2 cellular contexts compared by ENCODE assay signal in genomic region chr1:209586341-209586740, GRCh38.
TF ChIP-seq lines count a peak whose summit lies in the region.

No MANE protein-coding gene starts in this region.

TF ChIP-seq in GM23338, 12 proteins besides CTCF, POLR2A, EP300 and RAD21 (continued from another document):
- TF ChIP-seq, protein P1, sequence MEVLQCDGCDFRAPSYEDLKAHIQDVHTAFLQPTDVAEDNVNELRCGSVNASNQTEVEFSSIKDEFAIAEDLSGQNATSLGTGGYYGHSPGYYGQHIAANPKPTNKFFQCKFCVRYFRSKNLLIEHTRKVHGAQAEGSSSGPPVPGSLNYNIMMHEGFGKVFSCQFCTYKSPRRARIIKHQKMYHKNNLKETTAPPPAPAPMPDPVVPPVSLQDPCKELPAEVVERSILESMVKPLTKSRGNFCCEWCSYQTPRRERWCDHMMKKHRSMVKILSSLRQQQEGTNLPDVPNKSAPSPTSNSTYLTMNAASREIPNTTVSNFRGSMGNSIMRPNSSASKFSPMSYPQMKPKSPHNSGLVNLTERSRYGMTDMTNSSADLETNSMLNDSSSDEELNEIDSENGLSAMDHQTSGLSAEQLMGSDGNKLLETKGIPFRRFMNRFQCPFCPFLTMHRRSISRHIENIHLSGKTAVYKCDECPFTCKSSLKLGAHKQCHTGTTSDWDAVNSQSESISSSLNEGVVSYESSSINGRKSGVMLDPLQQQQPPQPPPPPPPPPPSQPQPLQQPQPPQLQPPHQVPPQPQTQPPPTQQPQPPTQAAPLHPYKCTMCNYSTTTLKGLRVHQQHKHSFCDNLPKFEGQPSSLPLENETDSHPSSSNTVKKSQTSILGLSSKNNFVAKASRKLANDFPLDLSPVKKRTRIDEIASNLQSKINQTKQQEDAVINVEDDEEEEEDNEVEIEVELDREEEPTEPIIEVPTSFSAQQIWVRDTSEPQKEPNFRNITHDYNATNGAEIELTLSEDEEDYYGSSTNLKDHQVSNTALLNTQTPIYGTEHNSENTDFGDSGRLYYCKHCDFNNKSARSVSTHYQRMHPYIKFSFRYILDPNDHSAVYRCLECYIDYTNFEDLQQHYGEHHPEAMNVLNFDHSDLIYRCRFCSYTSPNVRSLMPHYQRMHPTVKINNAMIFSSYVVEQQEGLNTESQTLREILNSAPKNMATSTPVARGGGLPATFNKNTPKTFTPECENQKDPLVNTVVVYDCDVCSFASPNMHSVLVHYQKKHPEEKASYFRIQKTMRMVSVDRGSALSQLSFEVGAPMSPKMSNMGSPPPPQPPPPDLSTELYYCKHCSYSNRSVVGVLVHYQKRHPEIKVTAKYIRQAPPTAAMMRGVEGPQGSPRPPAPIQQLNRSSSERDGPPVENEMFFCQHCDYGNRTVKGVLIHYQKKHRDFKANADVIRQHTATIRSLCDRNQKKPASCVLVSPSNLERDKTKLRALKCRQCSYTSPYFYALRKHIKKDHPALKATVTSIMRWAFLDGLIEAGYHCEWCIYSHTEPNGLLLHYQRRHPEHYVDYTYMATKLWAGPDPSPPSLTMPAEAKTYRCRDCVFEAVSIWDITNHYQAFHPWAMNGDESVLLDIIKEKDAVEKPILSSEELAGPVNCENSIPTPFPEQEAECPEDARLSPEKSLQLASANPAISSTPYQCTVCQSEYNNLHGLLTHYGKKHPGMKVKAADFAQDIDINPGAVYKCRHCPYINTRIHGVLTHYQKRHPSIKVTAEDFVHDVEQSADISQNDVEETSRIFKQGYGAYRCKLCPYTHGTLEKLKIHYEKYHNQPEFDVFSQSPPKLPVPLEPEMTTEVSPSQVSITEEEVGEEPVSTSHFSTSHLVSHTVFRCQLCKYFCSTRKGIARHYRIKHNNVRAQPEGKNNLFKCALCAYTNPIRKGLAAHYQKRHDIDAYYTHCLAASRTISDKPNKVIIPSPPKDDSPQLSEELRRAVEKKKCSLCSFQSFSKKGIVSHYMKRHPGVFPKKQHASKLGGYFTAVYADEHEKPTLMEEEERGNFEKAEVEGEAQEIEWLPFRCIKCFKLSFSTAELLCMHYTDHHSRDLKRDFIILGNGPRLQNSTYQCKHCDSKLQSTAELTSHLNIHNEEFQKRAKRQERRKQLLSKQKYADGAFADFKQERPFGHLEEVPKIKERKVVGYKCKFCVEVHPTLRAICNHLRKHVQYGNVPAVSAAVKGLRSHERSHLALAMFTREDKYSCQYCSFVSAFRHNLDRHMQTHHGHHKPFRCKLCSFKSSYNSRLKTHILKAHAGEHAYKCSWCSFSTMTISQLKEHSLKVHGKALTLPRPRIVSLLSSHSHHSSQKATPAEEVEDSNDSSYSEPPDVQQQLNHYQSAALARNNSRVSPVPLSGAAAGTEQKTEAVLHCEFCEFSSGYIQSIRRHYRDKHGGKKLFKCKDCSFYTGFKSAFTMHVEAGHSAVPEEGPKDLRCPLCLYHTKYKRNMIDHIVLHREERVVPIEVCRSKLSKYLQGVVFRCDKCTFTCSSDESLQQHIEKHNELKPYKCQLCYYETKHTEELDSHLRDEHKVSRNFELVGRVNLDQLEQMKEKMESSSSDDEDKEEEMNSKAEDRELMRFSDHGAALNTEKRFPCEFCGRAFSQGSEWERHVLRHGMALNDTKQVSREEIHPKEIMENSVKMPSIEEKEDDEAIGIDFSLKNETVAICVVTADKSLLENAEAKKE (CRISPR knock-in tag; IDR thresholded peaks at IDR 0.05): no peak
- TF ChIP-seq EZH2 (IDR thresholded peaks at IDR 0.05; ENCODE audit: low read depth, unreplicated experiment) (no peak), CREB1 (CRISPR knock-in tag; IDR thresholded peaks at IDR 0.05; ENCODE audit: low read depth) (no peak), EZH2phosphoT487 (IDR thresholded peaks at IDR 0.05; ENCODE audit: unreplicated experiment) (no peak), JUNB (IDR thresholded peaks at IDR 0.05; ENCODE audit: unreplicated experiment) (no peak), ZNF114 (CRISPR knock-in tag; IDR thresholded peaks at IDR 0.05) (no peak), NANOG (IDR thresholded peaks at IDR 0.05; ENCODE audit: borderline replicate concordance) (no peak), POLR2AphosphoS5 (IDR thresholded peaks at IDR 0.05; ENCODE audit: low read depth) (no peak), STAT1 (IDR thresholded peaks at IDR 0.05; ENCODE audit: unreplicated experiment) (no peak)
- TF ChIP-seq, protein P2, sequence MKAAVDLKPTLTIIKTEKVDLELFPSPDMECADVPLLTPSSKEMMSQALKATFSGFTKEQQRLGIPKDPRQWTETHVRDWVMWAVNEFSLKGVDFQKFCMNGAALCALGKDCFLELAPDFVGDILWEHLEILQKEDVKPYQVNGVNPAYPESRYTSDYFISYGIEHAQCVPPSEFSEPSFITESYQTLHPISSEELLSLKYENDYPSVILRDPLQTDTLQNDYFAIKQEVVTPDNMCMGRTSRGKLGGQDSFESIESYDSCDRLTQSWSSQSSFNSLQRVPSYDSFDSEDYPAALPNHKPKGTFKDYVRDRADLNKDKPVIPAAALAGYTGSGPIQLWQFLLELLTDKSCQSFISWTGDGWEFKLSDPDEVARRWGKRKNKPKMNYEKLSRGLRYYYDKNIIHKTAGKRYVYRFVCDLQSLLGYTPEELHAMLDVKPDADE (IDR thresholded peaks at IDR 0.05): no peak
- TF ChIP-seq, protein P3, sequence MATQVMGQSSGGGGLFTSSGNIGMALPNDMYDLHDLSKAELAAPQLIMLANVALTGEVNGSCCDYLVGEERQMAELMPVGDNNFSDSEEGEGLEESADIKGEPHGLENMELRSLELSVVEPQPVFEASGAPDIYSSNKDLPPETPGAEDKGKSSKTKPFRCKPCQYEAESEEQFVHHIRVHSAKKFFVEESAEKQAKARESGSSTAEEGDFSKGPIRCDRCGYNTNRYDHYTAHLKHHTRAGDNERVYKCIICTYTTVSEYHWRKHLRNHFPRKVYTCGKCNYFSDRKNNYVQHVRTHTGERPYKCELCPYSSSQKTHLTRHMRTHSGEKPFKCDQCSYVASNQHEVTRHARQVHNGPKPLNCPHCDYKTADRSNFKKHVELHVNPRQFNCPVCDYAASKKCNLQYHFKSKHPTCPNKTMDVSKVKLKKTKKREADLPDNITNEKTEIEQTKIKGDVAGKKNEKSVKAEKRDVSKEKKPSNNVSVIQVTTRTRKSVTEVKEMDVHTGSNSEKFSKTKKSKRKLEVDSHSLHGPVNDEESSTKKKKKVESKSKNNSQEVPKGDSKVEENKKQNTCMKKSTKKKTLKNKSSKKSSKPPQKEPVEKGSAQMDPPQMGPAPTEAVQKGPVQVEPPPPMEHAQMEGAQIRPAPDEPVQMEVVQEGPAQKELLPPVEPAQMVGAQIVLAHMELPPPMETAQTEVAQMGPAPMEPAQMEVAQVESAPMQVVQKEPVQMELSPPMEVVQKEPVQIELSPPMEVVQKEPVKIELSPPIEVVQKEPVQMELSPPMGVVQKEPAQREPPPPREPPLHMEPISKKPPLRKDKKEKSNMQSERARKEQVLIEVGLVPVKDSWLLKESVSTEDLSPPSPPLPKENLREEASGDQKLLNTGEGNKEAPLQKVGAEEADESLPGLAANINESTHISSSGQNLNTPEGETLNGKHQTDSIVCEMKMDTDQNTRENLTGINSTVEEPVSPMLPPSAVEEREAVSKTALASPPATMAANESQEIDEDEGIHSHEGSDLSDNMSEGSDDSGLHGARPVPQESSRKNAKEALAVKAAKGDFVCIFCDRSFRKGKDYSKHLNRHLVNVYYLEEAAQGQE (IDR thresholded peaks at IDR 0.05; ENCODE audit: unreplicated experiment): no peak

TF ChIP-seq in neural cell, 6 proteins besides CTCF, POLR2A, EP300 and RAD21 (continued from another document):
- TF ChIP-seq, protein P3 (IDR thresholded peaks at IDR 0.05; ENCODE audit: borderline replicate concordance): no peak
- TF ChIP-seq MXI1 (conservative IDR thresholded peaks at IDR 0.05; ENCODE audit: poor library complexity, severe bottlenecking) (no peak), TAF1 (IDR thresholded peaks at IDR 0.05; ENCODE audit: low read depth) (no peak)
